10 cellular contexts compared by ENCODE assay signal in the genomic region with DNA sequence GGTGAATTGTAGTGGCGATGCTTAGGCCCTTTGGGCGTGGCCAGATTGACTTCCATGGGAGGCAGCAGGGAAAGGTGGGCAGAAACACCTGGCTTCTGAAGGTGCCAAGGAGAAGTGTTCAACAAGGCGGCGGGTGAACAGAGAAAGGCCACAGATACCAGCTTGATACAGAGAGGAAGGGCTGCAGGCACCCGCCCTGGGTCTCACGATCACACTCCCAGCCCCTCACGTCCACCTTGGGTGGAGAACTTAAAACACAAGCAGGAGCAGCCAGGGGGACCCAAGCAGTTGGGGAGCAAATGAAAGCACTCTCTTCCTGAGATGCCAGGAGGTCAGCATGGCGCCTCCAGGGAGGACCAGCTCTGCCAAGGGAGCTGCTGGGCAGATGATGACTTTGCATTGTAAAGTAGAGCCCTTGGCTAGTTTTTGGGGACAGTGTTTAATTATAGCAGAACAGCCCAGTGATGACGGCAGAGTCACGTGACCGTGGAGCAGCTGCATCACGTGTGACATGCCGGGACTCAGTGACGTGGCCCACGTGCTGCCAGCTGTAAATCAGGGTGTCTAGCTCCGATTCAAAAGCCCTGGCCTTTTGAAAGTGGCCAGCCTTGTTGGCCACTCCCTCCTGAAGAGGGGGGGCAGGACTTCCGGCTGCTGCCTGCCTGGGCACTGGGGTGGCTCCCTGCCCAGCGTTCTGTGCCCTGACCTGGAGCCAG. TPM values are rescaled to one million over a fixed set of nuclear protein-coding genes. Genes with fewer than 3 reads are reported as not detected.
DNase-seq lines count a peak whose midpoint lies in the region; ATAC-seq and TF ChIP-seq lines count a peak whose summit lies in the region.
"Had no signal": no experiment of that assay in that cellular context is flagged by ENCODE, and none has a peak within 500 bp of the region (broad histone marks: within the 10 kb centered on the region; RNA-seq: fewer than 3 reads in every experiment).

No MANE protein-coding gene starts in this region.

- peak overlapping the region; percentile 85 to 96 (median 88) for H3K27ac ChIP-seq in gastrocnemius medialis

- H3K27ac Mint-ChIP-seq in T-helper 17 cell = no peak overlapping the region

- peak overlapping the region; percentile 6 to 18 (median 14) for H3K4me3 ChIP-seq in gastrocnemius medialis

- DNase-seq in GM10266 (ENCODE audit: extremely low spot score) = peak; percentile 47
- no peak for DNase-seq in T-helper 17 cell
- peak; percentile 60 for DNase-seq in hepatic stellate cell (ENCODE audit: low spot score)
- DNase-seq in gastrocnemius medialis = peak; percentile 98 to 99
- no peak for DNase-seq in activated CD4-positive, CD25-positive, alpha-beta regulatory T cell (lab: John Stamatoyannopoulos, UW)
- DNase-seq: SW 1271 had no signal

- in situ Hi-C loops in gastrocnemius medialis (cut with MboI; ENCODE audit: low sequenced_read_pairs in 4 of 4) = no loop called here

- peaks cover 46 to 71% of the 10 kb centered on the region in 2 donors for H3K4me1 ChIP-seq in gastrocnemius medialis

- no peak overlapping the region for H3K4me3 Mint-ChIP-seq in T-helper 17 cell

- peak; percentile 70 to 82 for TF ChIP-seq POLR2A in gastrocnemius medialis (IDR thresholded peaks at IDR 0.05)

- H3K36me3 Mint-ChIP-seq in T-helper 17 cell (ENCODE audit: low read depth) = no peaks in the 10 kb centered on the region

- H3K36me3 ChIP-seq in gastrocnemius medialis = no peaks in the 10 kb centered on the region

- intact Hi-C loops in gastrocnemius medialis (cut with DNase I; ENCODE audit: low total_unique reads) = loop anchor here (2.0 to 10.0 kb wide), 2 partner anchors 36 to 198 kb away; a partner anchor contains a TSS

- H3K27me3 ChIP-seq in gastrocnemius medialis = no peaks in the 10 kb centered on the region

- H3K9me3 ChIP-seq in T-helper 17 cell (ENCODE audit: control insufficient read depth, low read length, poor library complexity, severe bottlenecking) = no peaks in the 10 kb centered on the region
- no peaks in the 10 kb centered on the region for H3K9me3 ChIP-seq in gastrocnemius medialis

- TF ChIP-seq CTCF in GM10266 (IDR thresholded peaks at IDR 0.05; ENCODE audit: control insufficient read depth, insufficient read depth, low read depth, missing control alignments) (no peak), gastrocnemius medialis (IDR thresholded peaks at IDR 0.05 in 4 of 5, conservative IDR thresholded peaks at IDR 0.05 in 1 of 5) (peak in 2 of 5 experiments; percentile 42 to 45)

- ATAC-seq in T-helper 17 cell (peak; percentile 34), gastrocnemius medialis (peak; percentile 77 to 83), HG03196 (IDR thresholded peaks at IDR 0.05; ENCODE audit: unreplicated experiment) (no peak), HG03460 (IDR thresholded peaks at IDR 0.05; ENCODE audit: unreplicated experiment) (no peak), GM21737 (IDR thresholded peaks at IDR 0.05; ENCODE audit: unreplicated experiment) (no peak)
- ATAC-seq: HCT116 had no signal

- no peaks in the 10 kb centered on the region for H3K27me3 Mint-ChIP-seq in T-helper 17 cell

- peaks cover 16% of the 10 kb centered on the region for H3K4me1 Mint-ChIP-seq in T-helper 17 cell

RNA-seq across cellular contexts. Expression of a gene that starts 19.0 kb away (rescaled TPM):
- total RNA-seq in T-helper 17 cell (10 to 100 TPM; 21.0 to 24.0 TPM), gastrocnemius medialis (10 to 100 TPM in 2 of 4 donors, 1 to 10 TPM in 2; 8.3 to 16.1 (median 12.4) TPM)

RNA-seq across cellular contexts. Expression of a gene that starts 36.6 kb away (rescaled TPM):
- total RNA-seq in T-helper 17 cell (under 1 TPM in 1 of 2 donors, not detected in 1; 0.47 TPM), gastrocnemius medialis (under 1 TPM in 1 of 4 donors, not detected in 3; 0.29 TPM)

Comparison
In these comparisons a context has a peak if more than half of its experiments do, and no peak if none do; other contexts are left out.
1. DNase-seq: peak in GM10266 (single experiment), hepatic stellate cell (single experiment) and gastrocnemius medialis (2 of 2); none in T-helper 17 cell (0 of 3) and activated CD4-positive, CD25-positive, alpha-beta regulatory T cell (0 of 4).
2. ATAC-seq: peak in T-helper 17 cell (single experiment) and gastrocnemius medialis (2 of 2); none in HG03196 (single experiment), HG03460 (single experiment) and GM21737 (single experiment).